1 cellular context compared by ENCODE assay signal in genomic region chr18:46750626-46751025, GRCh38.
TF ChIP-seq lines count a peak whose summit lies in the region.

No MANE protein-coding gene starts in this region.

TF ChIP-seq in IMR-90, 13 proteins besides CTCF, POLR2A, EP300 and RAD21 (continued from another document):
- no peak for TF ChIP-seq ELK1 (IDR thresholded peaks at IDR 0.05; ENCODE audit: borderline replicate concordance, low read depth, low read length)
